12 cellular contexts compared by ENCODE assay signal in the genomic region with DNA sequence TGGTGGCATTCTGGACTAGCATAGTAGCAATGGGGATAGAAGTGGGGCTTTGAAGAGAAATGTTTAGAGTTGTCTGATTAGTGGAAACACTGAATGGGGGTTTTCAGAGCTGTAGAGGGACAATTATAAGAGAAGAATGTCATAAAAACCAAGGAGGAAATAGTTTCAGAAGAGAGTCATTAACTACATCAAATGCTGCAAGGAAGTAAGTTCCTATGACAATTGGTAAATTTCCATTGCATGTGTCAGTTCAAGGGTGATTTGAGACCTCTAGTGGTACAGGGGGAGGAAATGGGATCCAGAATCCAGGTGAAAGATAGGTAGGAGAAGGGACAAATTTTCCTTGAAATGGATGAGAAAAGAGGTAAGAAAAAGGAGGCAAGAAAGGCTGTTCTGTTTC.
A peak's percentile ranks its signal among the peaks of the same experiment; 100 is the strongest.
DNase-seq lines count a peak whose midpoint lies in the region; ATAC-seq, FAIRE-seq and TF ChIP-seq lines count a peak whose summit lies in the region.
"Had no signal": no experiment of that assay in that cellular context is flagged by ENCODE, and none has a peak within 500 bp of the region (broad histone marks: within the 10 kb centered on the region; RNA-seq: fewer than 3 reads in every experiment).

No MANE protein-coding gene starts in this region.

- peak; percentile 38 for DNase-seq in GM04504 (ENCODE audit: low read depth)
- DNase-seq in RKO (ENCODE audit: low spot score): peak; percentile 25
- peak; percentile 27 for DNase-seq in fibroblast of villous mesenchyme (ENCODE audit: low read depth)
- no peak for DNase-seq in middle frontal gyrus (ENCODE audit: extremely low spot score, low spot score)
- no peak for DNase-seq in activated CD4-positive, alpha-beta T cell treated with anti-CD3 and anti-CD28 coated beads, Interleukin-2, amount 10 ng/mL, durations not matched to agents 7 days and 5 days
- no peak for DNase-seq in GM12891 (ENCODE audit: insufficient read length, low spot score)
- DNase-seq: DMS 273 treated with DMSO at 0.1 percent for 48 hours, heart left ventricle, NCI-H2171 treated with DMSO at 0.1 percent for 48 hours had no signal

- H3K27me3 Mint-ChIP-seq in activated CD4-positive, alpha-beta T cell treated with anti-CD3 and anti-CD28 coated beads, Interleukin-2, amount 10 ng/mL, durations not matched to agents 7 days and 5 days: peaks cover 15% of the 10 kb centered on the region

- no peak for FAIRE-seq in GM12891 (lab: Jason Lieb, UNC)

- H3K36me3 Mint-ChIP-seq in activated CD4-positive, alpha-beta T cell treated with anti-CD3 and anti-CD28 coated beads, Interleukin-2, amount 10 ng/mL, durations not matched to agents 7 days and 5 days (ENCODE audit: low read depth): no peaks in the 10 kb centered on the region
- H3K36me3 Mint-ChIP-seq: activated naive CD8-positive, alpha-beta T cell had no signal

- no peaks in the 10 kb centered on the region for H3K9me3 Mint-ChIP-seq in activated CD4-positive, alpha-beta T cell treated with anti-CD3 and anti-CD28 coated beads, Interleukin-2, amount 10 ng/mL, durations not matched to agents 7 days and 5 days

- H3K4me3 ChIP-seq in fibroblast of villous mesenchyme (ENCODE audit: low read depth, low read length): no peak overlapping the region
- H3K4me3 ChIP-seq: heart left ventricle had no signal

- no peak overlapping the region for H3K4me3 Mint-ChIP-seq in activated CD4-positive, alpha-beta T cell treated with anti-CD3 and anti-CD28 coated beads, Interleukin-2, amount 10 ng/mL, durations not matched to agents 7 days and 5 days
- H3K4me3 Mint-ChIP-seq: activated naive CD8-positive, alpha-beta T cell had no signal

- TF ChIP-seq CTCF in 22Rv1 (IDR thresholded peaks at IDR 0.05) (peak; percentile 11; the same call in 1 of the 2 replicates), fibroblast of villous mesenchyme (IDR thresholded peaks at IDR 0.05; ENCODE audit: insufficient read depth, low read depth, low read length) (peak; percentile 27)

- H3K27ac Mint-ChIP-seq in activated CD4-positive, alpha-beta T cell treated with anti-CD3 and anti-CD28 coated beads, Interleukin-2, amount 10 ng/mL, durations not matched to agents 7 days and 5 days: no peak overlapping the region
- H3K27ac Mint-ChIP-seq: activated naive CD8-positive, alpha-beta T cell had no signal

- POLR2A ChIA-PET in activated CD4-positive, alpha-beta T cell treated with anti-CD3 and anti-CD28 coated beads, Interleukin-2, amount 10 ng/mL, durations not matched to agents 7 days and 5 days (lab: Charles Lee): interaction anchor here (0.6 kb wide), 1 partner anchor 206 kb away, joined by 3 read pairs; no protein-coding TSS in a partner anchor

- no peak for TF ChIP-seq POLR2A in GM12891 (IDR thresholded peaks at IDR 0.05; ENCODE audit: low read depth, low read length)

- H3K27ac ChIP-seq in 22Rv1: no peak overlapping the region
- H3K27ac ChIP-seq: heart left ventricle had no signal

- H3K4me1 Mint-ChIP-seq in activated CD4-positive, alpha-beta T cell treated with anti-CD3 and anti-CD28 coated beads, Interleukin-2, amount 10 ng/mL, durations not matched to agents 7 days and 5 days: peaks cover 27% of the 10 kb centered on the region

- CTCF ChIA-PET in activated CD4-positive, alpha-beta T cell treated with anti-CD3 and anti-CD28 coated beads, Interleukin-2, amount 10 ng/mL, durations not matched to agents 7 days and 5 days (lab: Charles Lee): no interaction called here

- no peak for ATAC-seq in HG03469 (IDR thresholded peaks at IDR 0.05; ENCODE audit: unreplicated experiment)
- ATAC-seq: heart left ventricle had no signal

TF ChIP-seq in GM12891, 5 proteins besides CTCF, POLR2A, EP300 and RAD21:
- TF ChIP-seq TAF1 (IDR thresholded peaks at IDR 0.05; ENCODE audit: low read depth, low read length): no peak
- TF ChIP-seq POU2F2 (IDR thresholded peaks at IDR 0.05; ENCODE audit: low read depth, low read length): no peak
- TF ChIP-seq SPI1 (IDR thresholded peaks at IDR 0.05; ENCODE audit: low read depth, low read length): no peak
- no peak for TF ChIP-seq PAX5 (IDR thresholded peaks at IDR 0.05; ENCODE audit: insufficient read depth, low read length, severe bottlenecking)
- no peak for TF ChIP-seq POLR2AphosphoS5 (IDR thresholded peaks at IDR 0.05; ENCODE audit: low read depth, low read length)

Comparison
In these comparisons a context has a peak if more than half of its experiments do, and no peak if none do; other contexts are left out.
1. DNase-seq: peak in GM04504 (single experiment), RKO (single experiment) and fibroblast of villous mesenchyme (single experiment); none in middle frontal gyrus (single experiment), activated CD4-positive, alpha-beta T cell treated with anti-CD3 and anti-CD28 coated beads, Interleukin-2, amount 10 ng/mL, durations not matched to agents 7 days and 5 days (single experiment) and GM12891 (single experiment).